18 cellular contexts compared by ENCODE assay signal in the genomic region with DNA sequence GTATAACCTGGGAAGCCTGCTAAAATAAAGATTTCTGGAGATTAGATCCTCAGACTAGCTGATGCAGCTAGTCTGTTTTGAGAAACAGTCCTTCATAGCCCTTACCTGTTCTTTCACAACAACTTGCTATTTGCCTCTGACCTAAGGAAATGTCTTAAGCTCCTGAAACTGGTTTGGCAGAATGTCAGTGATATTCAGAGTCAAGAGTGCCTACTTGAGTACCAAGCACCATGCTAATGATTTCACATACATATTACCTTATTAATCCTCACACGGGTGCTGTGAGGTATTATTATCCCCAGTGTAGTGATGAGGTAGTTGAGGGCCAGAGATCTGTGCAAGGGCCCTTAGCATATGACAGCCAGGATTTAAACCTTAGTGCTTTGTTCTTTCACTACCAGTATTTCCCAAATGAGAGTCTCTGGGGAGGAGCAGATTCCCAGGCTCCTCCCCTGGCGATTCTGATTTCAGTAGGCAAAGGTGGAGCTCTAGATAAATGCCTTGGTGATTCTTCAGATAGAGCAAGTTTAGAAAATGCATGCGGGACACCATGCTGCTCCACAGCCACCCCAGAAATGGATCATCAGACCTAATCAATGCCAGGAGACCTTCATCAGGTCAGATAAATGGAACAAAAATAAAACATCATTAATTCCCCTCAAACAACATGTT. TPM values are rescaled to one million over a fixed set of nuclear protein-coding genes. Genes with fewer than 3 reads are reported as not detected.
DNase-seq lines count a peak whose midpoint lies in the region; ATAC-seq and TF ChIP-seq lines count a peak whose summit lies in the region.
"Had no signal": no experiment of that assay in that cellular context is flagged by ENCODE, and none has a peak within 500 bp of the region (broad histone marks: within the 10 kb centered on the region; RNA-seq: fewer than 3 reads in every experiment).

No MANE protein-coding gene starts in this region.

- DNase-seq in HT-29 (ENCODE audit: low spot score), result peak; percentile 14
- peak in 1 of 2 experiments; percentile 87 for DNase-seq in PC-9
- peak; percentile 15 for DNase-seq in iPS-NIHi11 (ENCODE audit: low spot score)
- DNase-seq in smooth muscle cell (lab: John Stamatoyannopoulos, UW; ENCODE audit: unreplicated experiment), result no peak
- no peak for DNase-seq in SK-N-SH
- no peak for DNase-seq in HCEC 1CT
- DNase-seq in naive thymus-derived CD4-positive, alpha-beta T cell, result no peak
- no peak for DNase-seq in OCI-M2 (lab: John Stamatoyannopoulos, UW; ENCODE audit: unreplicated experiment)
- DNase-seq: activated CD4-positive, alpha-beta T cell treated with anti-CD3 and anti-CD28 coated beads, Interleukin-2, amount 50 U/mL, for 4 hours; CD4-positive, alpha-beta memory T cell; kidney; naive thymus-derived CD8-positive, alpha-beta T cell; NCI-H1092; NCI-H446; stimulated activated naive CD4-positive, alpha-beta T cell treated with Interleukin-2 at 50 U/mL for 16 hours had no signal

- POLR2A ChIA-PET in PC-9 (lab: Charles Lee; ENCODE audit: unreplicated experiment), result no interaction called here
- POLR2A ChIA-PET in SK-N-SH (lab: Yijun Ruan, JAX), result no interaction called here
- POLR2A ChIA-PET in naive thymus-derived CD4-positive, alpha-beta T cell (lab: Charles Lee), result no interaction called here

- H3K4me1 Mint-ChIP-seq in naive thymus-derived CD4-positive, alpha-beta T cell, result peaks cover 0 to 10% (median 4%) of the 10 kb centered on the region in 7 donors

- H3K4me2 ChIP-seq in PC-9 (peak overlapping the region; percentile 1; the same call in 1 of the 2 replicates), smooth muscle cell (peak overlapping the region; percentile 15), SK-N-SH (no peak overlapping the region)

- TF ChIP-seq RAD21 in SK-N-SH (IDR thresholded peaks at IDR 0.05; ENCODE audit: low read length), result no peak

- H3K27ac ChIP-seq in PC-9 (0 out of 2 replicates have a peak overlapping the region, but pooled peaks have one; percentile 3), smooth muscle cell (ENCODE audit: low read depth) (peak overlapping the region; percentile 53), SK-N-SH (ENCODE audit: low read depth in 2 of 2, low read length in 1 of 2) (no peak overlapping the region)
- H3K27ac ChIP-seq in naive thymus-derived CD4-positive, alpha-beta T cell (ENCODE audit: low read depth, low read length), result no peak overlapping the region

- H3K27me3 Mint-ChIP-seq in naive thymus-derived CD4-positive, alpha-beta T cell, result peaks cover 0 to 16% (median 8%) of the 10 kb centered on the region in 5 donors

- TF ChIP-seq CTCF in PC-9 (conservative IDR thresholded peaks at IDR 0.05) (no peak), smooth muscle cell (IDR thresholded peaks at IDR 0.05; ENCODE audit: borderline replicate concordance, insufficient read depth, poor library complexity, severe bottlenecking) (no peak), SK-N-SH (IDR thresholded peaks at IDR 0.05) (no peak)

- ATAC-seq in naive thymus-derived CD4-positive, alpha-beta T cell, result no peak
- ATAC-seq: activated T-helper 17 cell treated with anti-CD3 and anti-CD28 coated beads, Interleukin-2, amount 50 U/mL, for 72 hours; naive thymus-derived CD8-positive, alpha-beta T cell; sciatic nerve had no signal

- H3K27ac Mint-ChIP-seq in naive thymus-derived CD4-positive, alpha-beta T cell, result peak overlapping the region in 1 of 9 donors; percentile 28
- H3K27ac Mint-ChIP-seq: activated T-helper 17 cell treated with anti-CD3 and anti-CD28 coated beads, Interleukin-2, amount 50 U/mL, for 72 hours; CD4-positive, alpha-beta memory T cell; naive thymus-derived CD8-positive, alpha-beta T cell; T-helper 2 cell treated with Interferon-gamma antibody and Interleukin-4, amounts not matched to agents 5 μg/mL and 100 μg/mL, for 36 hours had no signal

- no peaks in the 10 kb centered on the region for H4K20me1 ChIP-seq in PC-9 (ENCODE audit: insufficient read depth)
- H4K20me1 ChIP-seq in smooth muscle cell (ENCODE audit: low read depth), result peaks cover 9% of the 10 kb centered on the region
- H4K20me1 ChIP-seq in SK-N-SH (ENCODE audit: insufficient read depth), result no peaks in the 10 kb centered on the region; the same call in 1 of the 2 replicates

- H3K27me3 ChIP-seq in PC-9 (ENCODE audit: insufficient read depth, low read depth) (no peaks in the 10 kb centered on the region), smooth muscle cell (ENCODE audit: low read depth) (no peaks in the 10 kb centered on the region), SK-N-SH (ENCODE audit: insufficient read depth) (no peaks in the 10 kb centered on the region)
- H3K27me3 ChIP-seq in naive thymus-derived CD4-positive, alpha-beta T cell (ENCODE audit: control insufficient read depth in 2 of 2, insufficient read depth in 2 of 2, low read length in 2 of 2), result no peaks in the 10 kb centered on the region

- 63% methylated on average over 3 of the region's 3 CpGs for WGBS in smooth muscle cell (ENCODE audit: low lambda C conversion rate)
- WGBS in SK-N-SH (ENCODE audit: low lambda C conversion rate), result 73% methylated on average over 3 of the region's 3 CpGs

- H3K9ac ChIP-seq in smooth muscle cell (ENCODE audit: low read depth) (no peak overlapping the region), SK-N-SH (no peak overlapping the region)

- H3K4me1 ChIP-seq in PC-9 (replicated peaks; ENCODE audit: insufficient read depth), result peaks cover 43% of the 10 kb centered on the region
- peaks cover 11% of the 10 kb centered on the region for H3K4me1 ChIP-seq in smooth muscle cell (ENCODE audit: low read depth)
- peaks cover 6 to 15% of the 10 kb centered on the region in 2 experiments; a peak in 2 of 4 replicates for H3K4me1 ChIP-seq in SK-N-SH (ENCODE audit: control insufficient read depth in 1 of 2, insufficient read depth in 2 of 2, low read depth in 1 of 2, low read length in 1 of 2)
- peaks cover 0 to 3% of the 10 kb centered on the region in 2 donors for H3K4me1 ChIP-seq in naive thymus-derived CD4-positive, alpha-beta T cell (ENCODE audit: control insufficient read depth in 2 of 2, insufficient read depth in 2 of 2, low read length in 2 of 2)

- H3K9me3 Mint-ChIP-seq in naive thymus-derived CD4-positive, alpha-beta T cell, result no peaks in the 10 kb centered on the region
- H3K9me3 Mint-ChIP-seq: activated T-helper 17 cell treated with anti-CD3 and anti-CD28 coated beads, Interleukin-2, amount 50 U/mL, for 72 hours; CD4-positive, alpha-beta memory T cell; naive thymus-derived CD8-positive, alpha-beta T cell; T-helper 2 cell treated with Interferon-gamma antibody and Interleukin-4, amounts not matched to agents 5 μg/mL and 100 μg/mL, for 36 hours had no signal

- intact Hi-C loops in PC-9 (cut with micrococcal nuclease; ENCODE audit: unreplicated experiment), result loop anchor here (10.0 kb wide), 2 partner anchors 153 to 243 kb away; a partner anchor contains a TSS
- intact Hi-C loops in naive thymus-derived CD4-positive, alpha-beta T cell (cut with micrococcal nuclease), result no loop called here

- H3K9me2 ChIP-seq in PC-9 (ENCODE audit: insufficient read depth) (no peaks in the 10 kb centered on the region), SK-N-SH (no peaks in the 10 kb centered on the region)

- no peak for TF ChIP-seq EP300 in SK-N-SH (IDR thresholded peaks at IDR 0.05; ENCODE audit: borderline replicate concordance in 1 of 2, low read depth in 1 of 2, low read length in 1 of 2)

- no peak overlapping the region for H2AFZ ChIP-seq in PC-9
- H2AFZ ChIP-seq in smooth muscle cell (ENCODE audit: low read depth), result no peak overlapping the region
- no peak overlapping the region for H2AFZ ChIP-seq in SK-N-SH (ENCODE audit: low read depth)

- no TSS peak for BruUV-seq in PC-9 (replicated peaks; lab: Mats Ljungman, UMichigan)

- CTCF ChIA-PET in PC-9 (lab: Charles Lee), result no interaction called here
- CTCF ChIA-PET in SK-N-SH (lab: Yijun Ruan, JAX), result interaction anchor here (1.0 to 12.9 kb wide), 4 partner anchors 16 to 91 kb away, joined by 3 to 154 read pairs (median 6); no protein-coding TSS in a partner anchor
- CTCF ChIA-PET in naive thymus-derived CD4-positive, alpha-beta T cell (lab: Charles Lee), result no interaction called here

- H3K4me3 ChIP-seq in PC-9, result no peak overlapping the region
- no peak overlapping the region for H3K4me3 ChIP-seq in smooth muscle cell
- H3K4me3 ChIP-seq in SK-N-SH (ENCODE audit: low read depth in 2 of 2, low read length in 1 of 2), result no peak overlapping the region
- no peak overlapping the region for H3K4me3 ChIP-seq in naive thymus-derived CD4-positive, alpha-beta T cell (ENCODE audit: low read length)

- no peak overlapping the region for H3K4me3 Mint-ChIP-seq in naive thymus-derived CD4-positive, alpha-beta T cell
- H3K4me3 Mint-ChIP-seq: activated T-helper 17 cell treated with anti-CD3 and anti-CD28 coated beads, Interleukin-2, amount 50 U/mL, for 72 hours; CD4-positive, alpha-beta memory T cell; naive thymus-derived CD8-positive, alpha-beta T cell; T-helper 2 cell treated with Interferon-gamma antibody and Interleukin-4, amounts not matched to agents 5 μg/mL and 100 μg/mL, for 36 hours had no signal

- no peaks in the 10 kb centered on the region for H3K9me3 ChIP-seq in PC-9 (ENCODE audit: insufficient read depth, low read depth)
- H3K9me3 ChIP-seq in smooth muscle cell (replicated peaks; ENCODE audit: low read depth), result no peaks in the 10 kb centered on the region
- H3K9me3 ChIP-seq in SK-N-SH, result no peaks in the 10 kb centered on the region
- no peaks in the 10 kb centered on the region for H3K9me3 ChIP-seq in naive thymus-derived CD4-positive, alpha-beta T cell (ENCODE audit: control insufficient read depth in 2 of 3, low read length in 3 of 3)

- H3K36me3 Mint-ChIP-seq in naive thymus-derived CD4-positive, alpha-beta T cell, result no peaks in the 10 kb centered on the region
- H3K36me3 Mint-ChIP-seq: CD4-positive, alpha-beta memory T cell; naive thymus-derived CD8-positive, alpha-beta T cell had no signal

- H3K79me2 ChIP-seq in PC-9 (ENCODE audit: low read depth) (no peaks in the 10 kb centered on the region), smooth muscle cell (ENCODE audit: low read depth) (no peaks in the 10 kb centered on the region), SK-N-SH (ENCODE audit: insufficient read depth) (no peaks in the 10 kb centered on the region)

- peaks cover 27% of the 10 kb centered on the region; the same call in 1 of the 2 replicates for H3F3A ChIP-seq in PC-9 (ENCODE audit: insufficient read depth, low read depth)
- H3F3A ChIP-seq in smooth muscle cell (ENCODE audit: low read depth), result peaks cover 25% of the 10 kb centered on the region
- peaks cover 33% of the 10 kb centered on the region for H3F3A ChIP-seq in SK-N-SH (replicated peaks; ENCODE audit: insufficient read depth)

- H3K36me3 ChIP-seq in PC-9 (ENCODE audit: low read depth) (peaks cover 16% of the 10 kb centered on the region; the same call in 1 of the 2 replicates), smooth muscle cell (ENCODE audit: low read depth) (peaks cover 14% of the 10 kb centered on the region), SK-N-SH (replicated peaks in 1 of 2; ENCODE audit: control insufficient read depth in 1 of 2, insufficient read depth in 2 of 2, low read length in 1 of 2) (peaks cover 29 to 30% of the 10 kb centered on the region in 2 experiments)
- no peaks in the 10 kb centered on the region for H3K36me3 ChIP-seq in naive thymus-derived CD4-positive, alpha-beta T cell (ENCODE audit: control insufficient read depth in 2 of 3, insufficient read depth in 3 of 3, low read length in 3 of 3)

RNA-seq across cellular contexts. Expression of a gene that starts 47.4 kb away (rescaled TPM):
- total RNA-seq in HT-29 (2014; rRNA removed; shearing (Covaris generic)), result 0.28 and 1.0 TPM in 2 replicates
- total RNA-seq in PC-9 (2021) (0.98 and 1.1 TPM in 2 replicates), smooth muscle cell (1.8 and 3.5 TPM in 2 replicates)
- polyA plus RNA-seq in smooth muscle cell (0.41 and 1.3 TPM in 2 replicates), SK-N-SH (2012; rRNA removed) (3.4 and 4.3 TPM in 2 replicates)
- polyA plus RNA-seq in SK-N-SH (2012; cell fraction: cytosol; rRNA removed), result 2.4 and 2.9 TPM in 2 replicates
- 6.6 and 7.5 TPM in 2 replicates for polyA plus RNA-seq in SK-N-SH (2012; cell fraction: nucleus; rRNA removed)
- under 1 TPM in 4 of 5 experiments, not detected in 1; 0.38 to 0.94 (median 0.61) TPM for total RNA-seq in naive thymus-derived CD4-positive, alpha-beta T cell
- polyA plus RNA-seq in naive thymus-derived CD4-positive, alpha-beta T cell, result under 1 TPM; 0.05 to 0.55 TPM

Comparison
In these comparisons a context has a peak if more than half of its experiments do, and no peak if none do; other contexts are left out.
1. DNase-seq: peak in HT-29 (single experiment) and iPS-NIHi11 (single experiment); none in smooth muscle cell (single experiment), SK-N-SH (single experiment), HCEC 1CT (single experiment), naive thymus-derived CD4-positive, alpha-beta T cell (0 of 9) and OCI-M2 (single experiment).
2. H3K27ac ChIP-seq: peak in PC-9 (single experiment) and smooth muscle cell (single experiment); none in SK-N-SH (0 of 2) and naive thymus-derived CD4-positive, alpha-beta T cell (single experiment).